18 cellular contexts compared by ENCODE assay signal in the genomic region with DNA sequence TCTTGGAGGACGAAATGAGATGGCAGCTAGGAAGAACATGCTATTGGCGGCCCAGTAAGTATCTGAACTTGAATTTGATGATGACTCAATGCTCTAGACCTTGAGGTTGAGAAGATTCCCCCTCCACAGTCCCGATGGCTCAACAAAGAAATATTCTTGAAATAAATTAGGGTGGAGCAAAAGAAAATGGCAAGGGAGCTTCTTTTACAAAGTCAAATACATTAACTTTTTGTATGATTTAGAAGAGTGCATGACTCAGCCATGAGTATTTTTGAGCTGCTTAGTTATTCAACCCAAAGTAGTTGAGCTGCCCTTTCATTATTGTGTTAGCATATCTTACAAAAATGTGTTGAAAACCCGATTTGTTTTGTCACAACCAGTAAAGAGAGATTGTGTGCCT.
DNase-seq lines count a peak whose midpoint lies in the region; ATAC-seq, FAIRE-seq and TF ChIP-seq lines count a peak whose summit lies in the region.
"Had no signal": no experiment of that assay in that cellular context is flagged by ENCODE, and none has a peak within 500 bp of the region (broad histone marks: within the 10 kb centered on the region; RNA-seq: fewer than 3 reads in every experiment).

No MANE protein-coding gene starts in this region.

- no peak for ATAC-seq in HG03432 (IDR thresholded peaks at IDR 0.05; ENCODE audit: unreplicated experiment)
- no peak for ATAC-seq in GM21576 (IDR thresholded peaks at IDR 0.05; ENCODE audit: unreplicated experiment)
- ATAC-seq: left lobe of liver had no signal

- FAIRE-seq in HTR-8/SVneo (lab: Jason Lieb, UNC) = peak; percentile 96
- FAIRE-seq: GM18507 had no signal

- peak; percentile 90 for DNase-seq in AG10803 (ENCODE audit: low read depth)
- no peak for DNase-seq in HTR-8/SVneo (ENCODE audit: insufficient read length, low spot score)
- DNase-seq in amniotic stem cell (lab: John Stamatoyannopoulos, UW) = peak; percentile 54
- peak; percentile 74 to 84 for DNase-seq in foreskin fibroblast
- DNase-seq in SHP77 treated with DMSO at 0.1 percent for 48 hours (lab: John Stamatoyannopoulos, UW) = no peak
- no peak for DNase-seq in NCI-H2227 (lab: John Stamatoyannopoulos, UW; ENCODE audit: unreplicated experiment)
- DNase-seq: activated CD4-positive, alpha-beta T cell treated with anti-CD3 and anti-CD28 coated beads, Interleukin-2, amount 50 U/mL, for 4 hours; amygdala; GOT3; naive B cell; NCI-H1417 treated with DMSO at 0.1 percent for 48 hours; NCI-H526; T-helper 9 cell had no signal

- H3K4me3 ChIP-seq in AG10803 (ENCODE audit: low read length) (no peak overlapping the region), foreskin fibroblast (ENCODE audit: low read depth in 1 of 2, low read length in 2 of 2) (peak overlapping the region in 1 of 2 donors; percentile 8)
- H3K4me3 ChIP-seq: tibial nerve had no signal

- TF ChIP-seq CTCF in AG10803 (conservative IDR thresholded peaks at IDR 0.05; ENCODE audit: low read length) (no peak), foreskin fibroblast (IDR thresholded peaks at IDR 0.05; ENCODE audit: low read depth, low read length) (no peak)

Comparison
In these comparisons a context has a peak if more than half of its experiments do, and no peak if none do; other contexts are left out.
1. DNase-seq: peak in AG10803 (single experiment), amniotic stem cell (single experiment) and foreskin fibroblast (2 of 2); none in HTR-8/SVneo (single experiment), SHP77 treated with DMSO at 0.1 percent for 48 hours (single experiment) and NCI-H2227 (single experiment).